8 cellular contexts compared by ENCODE assay signal in the genomic region with DNA sequence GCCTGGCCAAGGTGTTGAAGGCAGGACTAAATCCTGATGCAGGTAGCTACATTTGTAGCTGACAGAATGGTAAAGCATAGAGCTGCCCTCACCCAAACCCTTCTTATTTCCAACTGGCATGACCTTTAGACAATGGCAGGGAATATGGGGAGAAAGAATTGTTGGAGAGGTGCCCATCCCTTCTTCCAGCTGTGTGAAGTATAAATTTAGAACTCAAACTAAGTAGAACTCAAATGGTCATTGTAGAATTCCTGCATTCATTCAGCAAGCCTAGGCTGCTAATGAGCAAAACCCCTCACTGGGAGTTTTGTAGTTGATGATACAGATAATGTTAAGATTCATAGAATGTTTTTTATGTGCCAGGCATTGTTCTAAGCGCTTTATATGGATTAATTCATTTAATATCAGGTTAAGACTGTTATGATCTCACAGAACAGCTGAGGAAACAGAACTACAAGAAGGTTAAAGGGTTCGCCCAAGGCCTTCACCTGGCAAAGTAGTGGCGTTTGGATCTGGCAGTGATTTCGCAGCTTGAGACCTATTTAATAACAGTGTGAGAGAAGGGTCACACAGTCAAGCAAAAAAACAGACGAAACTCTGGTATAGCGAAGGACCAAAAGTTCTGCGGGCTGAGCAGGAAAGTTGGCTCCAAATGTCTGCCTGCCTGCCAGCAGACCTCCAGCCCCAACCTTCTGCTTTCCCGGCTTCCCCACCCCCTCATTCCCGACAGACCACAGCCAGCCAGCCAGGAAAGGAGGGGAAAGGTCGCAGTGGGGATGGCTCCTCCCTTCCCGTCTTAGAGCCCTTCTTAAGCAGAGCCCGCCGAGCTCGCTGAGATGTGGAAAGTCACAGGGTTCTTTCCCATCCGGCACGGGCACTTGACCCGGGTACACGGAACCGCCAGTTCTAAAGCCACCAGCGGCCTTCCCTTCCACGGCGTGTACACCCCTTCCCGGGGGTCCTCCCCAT. TPM values are rescaled to one million over a fixed set of nuclear protein-coding genes. Genes with fewer than 3 reads are reported as not detected.
DNase-seq lines count a peak whose midpoint lies in the region; ATAC-seq lines count a peak whose summit lies in the region.

No MANE protein-coding gene starts in this region.

- no peaks in the 10 kb centered on the region for H3K9me2 ChIP-seq in GM23248 (ENCODE audit: insufficient read depth)

- in situ Hi-C loops in GM23248 (cut with MboI), result no loop called here

- H4K20me1 ChIP-seq in GM23248 (ENCODE audit: insufficient read depth), result no peaks in the 10 kb centered on the region

- peaks cover 26% of the 10 kb centered on the region for H3K4me1 ChIP-seq in GM23248 (ENCODE audit: insufficient read depth)

- peak overlapping the region; percentile 83 for H3K4me2 ChIP-seq in GM23248 (ENCODE audit: unreplicated experiment)

- WGBS in GM23248 (ENCODE audit: low coverage in 1 of 2, low lambda C conversion rate in 2 of 2, missing lambda C conversion rate in 2 of 2), 2 experiments, result 4 to 10% methylated on average over 21 to 23 of the region's 23 CpGs

- H3F3A ChIP-seq in GM23248 (ENCODE audit: insufficient read depth), result peaks cover 32% of the 10 kb centered on the region

- ATAC-seq in HG03025 (IDR thresholded peaks at IDR 0.05; ENCODE audit: low FRiP score, unreplicated experiment), result no peak

- H3K4me3 ChIP-seq in GM23248, result peak overlapping the region; percentile 82

- peak; percentile 84 for DNase-seq in GM23248
- peak; percentile 51 for DNase-seq in iPS DF 4.7 (ENCODE audit: extremely low read depth, low spot score)
- DNase-seq in renal cortical epithelial cell (ENCODE audit: low read depth), result peak; percentile 82
- no peak for DNase-seq in T-helper 9 cell
- DNase-seq in stimulated activated CD4-positive, alpha-beta T cell treated with anti-CD3 and anti-CD28 coated beads, Interleukin-2, amount 100 ng/mL, for 48 hours, result no peak
- DNase-seq in NCI-H146 (lab: John Stamatoyannopoulos, UW), result no peak

- H3K27me3 ChIP-seq in GM23248 (replicated peaks; ENCODE audit: insufficient read depth), result no peaks in the 10 kb centered on the region

- H3K9me3 ChIP-seq in GM23248 (ENCODE audit: low read depth), result no peaks in the 10 kb centered on the region

- H3K27ac ChIP-seq in GM23248, result peak overlapping the region; percentile 97
- H3K27ac ChIP-seq in angular gyrus (ENCODE audit: low read depth, low read length), result peak overlapping the region; percentile 88

- peak overlapping the region; percentile 86 for H3K9ac ChIP-seq in GM23248

- H3K36me3 ChIP-seq in GM23248 (ENCODE audit: low read depth), result no peaks in the 10 kb centered on the region

- peak overlapping the region; percentile 84 for H2AFZ ChIP-seq in GM23248

- H3K79me2 ChIP-seq in GM23248 (ENCODE audit: insufficient read depth), result peaks cover 35% of the 10 kb centered on the region

RNA-seq across cellular contexts. Expression of gene HILPDA, which starts 1.6 kb away (rescaled TPM):
- total RNA-seq in GM23248 (2014; rRNA removed; shearing (Covaris generic)), result 10.2 and 18.5 TPM in 2 replicates
- 26.6 and 27.6 TPM in 2 replicates for polyA plus RNA-seq in GM23248 (2016; fragmentation: Nextera tagmentation; extraction: Ambion mirVana)
- total RNA-seq in renal cortical epithelial cell, result 20.5 and 24.2 TPM in 2 replicates

RNA-seq across cellular contexts. Expression of gene METTL2B, which starts 22.4 kb away (rescaled TPM):
- 36.5 and 42.5 TPM in 2 replicates for total RNA-seq in GM23248 (2014; rRNA removed; shearing (Covaris generic))
- 19.2 and 19.9 TPM in 2 replicates for polyA plus RNA-seq in GM23248 (2016; fragmentation: Nextera tagmentation; extraction: Ambion mirVana)
- total RNA-seq in renal cortical epithelial cell, result 34.8 and 63.4 TPM in 2 replicates

RNA-seq across cellular contexts. Expression of gene IMPDH1, which starts 44.3 kb away (rescaled TPM):
- total RNA-seq in GM23248 (2014; rRNA removed; shearing (Covaris generic)), result 97.3 and 104 TPM in 2 replicates
- 89.9 and 93.6 TPM in 2 replicates for polyA plus RNA-seq in GM23248 (2016; fragmentation: Nextera tagmentation; extraction: Ambion mirVana)
- total RNA-seq in renal cortical epithelial cell, result 36.8 and 40.1 TPM in 2 replicates

Comparison
In these comparisons a context has a peak if more than half of its experiments do, and no peak if none do; other contexts are left out.
1. DNase-seq: peak in GM23248 (single experiment), iPS DF 4.7 (single experiment) and renal cortical epithelial cell (single experiment); none in T-helper 9 cell (single experiment), stimulated activated CD4-positive, alpha-beta T cell treated with anti-CD3 and anti-CD28 coated beads, Interleukin-2, amount 100 ng/mL, for 48 hours (0 of 2) and NCI-H146 (single experiment).